In genomic region chr2:137928547-137929503, GRCh38 we compare ENCODE assay signal across 1 cellular context.
TF ChIP-seq lines count a peak whose summit lies in the region.

No MANE protein-coding gene starts in this region.

TF ChIP-seq in HepG2, 621 proteins besides CTCF, POLR2A, EP300 and RAD21 (continued from another document):
- TF ChIP-seq TFE3 (CRISPR knock-in tag; IDR thresholded peaks at IDR 0.05) (0 out of 2 replicates have a peak, but pooled peaks have one; percentile 55), EHMT2 (IDR thresholded peaks at IDR 0.05; ENCODE audit: borderline replicate concordance, low read depth, low read length) (peak; percentile 81; the same call in 1 of the 2 replicates), TBX2 (CRISPR knock-in tag; IDR thresholded peaks at IDR 0.05; ENCODE audit: borderline replicate concordance) (peak; percentile 75), HOXD1 (CRISPR knock-in tag; IDR thresholded peaks at IDR 0.05) (0 out of 2 replicates have a peak, but pooled peaks have one; percentile 57), SIX4 (CRISPR knock-in tag; IDR thresholded peaks at IDR 0.05) (peak; percentile 70), SPEN (CRISPR knock-in tag; IDR thresholded peaks at IDR 0.05; ENCODE audit: low read depth) (peak; percentile 43; the same call in 1 of the 2 replicates), MTF1 (CRISPR knock-in tag; IDR thresholded peaks at IDR 0.05) (no peak), ELF1 (CRISPR knock-in tag; IDR thresholded peaks at IDR 0.05) (peak; percentile 37; the same call in 1 of the 2 replicates), ETV5 (CRISPR knock-in tag; IDR thresholded peaks at IDR 0.05; ENCODE audit: borderline replicate concordance) (peak; percentile 73; the same call in 1 of the 2 replicates), ZNF629 (CRISPR knock-in tag; conservative IDR thresholded peaks at IDR 0.05) (0 out of 2 replicates have a peak, but pooled peaks have one; percentile 17), NONO (IDR thresholded peaks at IDR 0.05) (no peak), NONO (CRISPR knock-in tag; conservative IDR thresholded peaks at IDR 0.05) (peak; percentile 31; the same call in 1 of the 2 replicates), TBX3 (IDR thresholded peaks at IDR 0.05; ENCODE audit: borderline replicate concordance) (peak; percentile 87), ELF3 (CRISPR knock-in tag; IDR thresholded peaks at IDR 0.05) (peak; percentile 97), GMEB2 (CRISPR knock-in tag; IDR thresholded peaks at IDR 0.05; ENCODE audit: low read depth) (no peak), ARID3A (IDR thresholded peaks at IDR 0.05; ENCODE audit: low read depth, low read length) (peak; percentile 97), SKI (IDR thresholded peaks at IDR 0.05; ENCODE audit: partially characterized antibody) (peak; percentile 97), PLSCR1 (CRISPR knock-in tag; IDR thresholded peaks at IDR 0.05; ENCODE audit: borderline replicate concordance) (no peak), ZNF556 (CRISPR knock-in tag; IDR thresholded peaks at IDR 0.05; ENCODE audit: borderline replicate concordance) (peak; percentile 43; the same call in 1 of the 2 replicates), FOXP1 (IDR thresholded peaks at IDR 0.05) (peak; percentile 86), FOXP1 (CRISPR knock-in tag; IDR thresholded peaks at IDR 0.05) (peak; percentile 96), KDM5A (IDR thresholded peaks at IDR 0.05; ENCODE audit: borderline replicate concordance, low read length) (0 out of 2 replicates have a peak, but pooled peaks have one; percentile 25), GATA4 (IDR thresholded peaks at IDR 0.05; ENCODE audit: borderline replicate concordance, low read depth) (peak; percentile 93; the same call in 1 of the 2 replicates), POGK (CRISPR knock-in tag; conservative IDR thresholded peaks at IDR 0.05) (no peak), GTF2F1 (IDR thresholded peaks at IDR 0.05; ENCODE audit: low read length) (no peak), ZNF34 (CRISPR knock-in tag; IDR thresholded peaks at IDR 0.05; ENCODE audit: borderline replicate concordance) (0 out of 2 replicates have a peak, but pooled peaks have one; percentile 39), NFKB2 (CRISPR knock-in tag; IDR thresholded peaks at IDR 0.05; ENCODE audit: borderline replicate concordance) (no peak), MED1 (CRISPR knock-in tag; IDR thresholded peaks at IDR 0.05) (peak; percentile 97), PCBP1 (IDR thresholded peaks at IDR 0.05; ENCODE audit: borderline replicate concordance, low read depth, low read length) (no peak), ZNF652 (CRISPR knock-in tag; IDR thresholded peaks at IDR 0.05; ENCODE audit: borderline replicate concordance, low read depth) (peak; percentile 38; the same call in 1 of the 2 replicates), ZBTB7B (CRISPR knock-in tag; IDR thresholded peaks at IDR 0.05) (peak; percentile 12; the same call in 1 of the 2 replicates), DZIP1 (CRISPR knock-in tag; IDR thresholded peaks at IDR 0.05) (no peak), PPARG (CRISPR knock-in tag; conservative IDR thresholded peaks at IDR 0.05) (peak; percentile 93), ATM (IDR thresholded peaks at IDR 0.05; ENCODE audit: borderline replicate concordance) (no peak), ZBTB2 (CRISPR knock-in tag; IDR thresholded peaks at IDR 0.05; ENCODE audit: low read depth) (no peak), BRD4 (CRISPR knock-in tag; IDR thresholded peaks at IDR 0.05) (no peak), RORA (CRISPR knock-in tag; IDR thresholded peaks at IDR 0.05) (no peak), ATF7 (IDR thresholded peaks at IDR 0.05) (no peak), ATF7 (CRISPR knock-in tag; IDR thresholded peaks at IDR 0.05) (no peak; the same call in 1 of the 2 replicates), NAIF1 (CRISPR knock-in tag; IDR thresholded peaks at IDR 0.05; ENCODE audit: borderline replicate concordance) (0 out of 2 replicates have a peak, but pooled peaks have one; percentile 42), TERF1 (CRISPR knock-in tag; IDR thresholded peaks at IDR 0.05) (no peak), ARNTL (CRISPR knock-in tag; IDR thresholded peaks at IDR 0.05) (peak; percentile 59; the same call in 1 of the 2 replicates), ELK4 (CRISPR knock-in tag; IDR thresholded peaks at IDR 0.05; ENCODE audit: borderline replicate concordance) (no peak), ZNF557 (CRISPR knock-in tag; IDR thresholded peaks at IDR 0.05) (0 out of 2 replicates have a peak, but pooled peaks have one; percentile 79), MEF2D (CRISPR knock-in tag; IDR thresholded peaks at IDR 0.05) (peak; percentile 61; the same call in 1 of the 2 replicates)
